In genomic region chr11:70202898-70203748, GRCh38 we compare ENCODE assay signal across 8 cellular contexts. TPM values are rescaled to one million over a fixed set of nuclear protein-coding genes. Genes with fewer than 3 reads are reported as not detected.
A peak's percentile ranks its signal among the peaks of the same experiment; 100 is the strongest.
DNase-seq lines count a peak whose midpoint lies in the region; ATAC-seq, FAIRE-seq and TF ChIP-seq lines count a peak whose summit lies in the region.

A gene with protein sequence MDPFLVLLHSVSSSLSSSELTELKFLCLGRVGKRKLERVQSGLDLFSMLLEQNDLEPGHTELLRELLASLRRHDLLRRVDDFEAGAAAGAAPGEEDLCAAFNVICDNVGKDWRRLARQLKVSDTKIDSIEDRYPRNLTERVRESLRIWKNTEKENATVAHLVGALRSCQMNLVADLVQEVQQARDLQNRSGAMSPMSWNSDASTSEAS (plus strand): TSS chr11:70203296. CDS start chr11:70203460, 164 bp downstream.

- 0 to 1% (median 0%) methylated on average over 66 to 91 of the region's 91 CpGs for WGBS in spleen, 5 donors

- POLR2A ChIA-PET in WTC11 (lab: Charles Lee) = interaction anchor here (0.6 to 1.5 kb wide), 3 partner anchors 9 to 270 kb away, joined by 4 to 5 read pairs (median 4); no protein-coding TSS in a partner anchor

- intact Hi-C loops in spleen (cut with DNase I; ENCODE audit: low total_unique reads) = no loop called here

- peak; percentile 59 for ATAC-seq in HG03095 (IDR thresholded peaks at IDR 0.05; ENCODE audit: unreplicated experiment)
- peak; percentile 61 for ATAC-seq in WTC11

- H3K4me3 ChIP-seq in bronchial epithelial cell (ENCODE audit: low read depth, low read length) (peak within 1 kb of the TSS; percentile 90), spleen (peak within 1 kb of the TSS; percentile 87 to 100 (median 97))

- peaks cover 55% of the 10 kb centered on the region for H3K4me1 Mint-ChIP-seq in WTC11

- no peak for FAIRE-seq in bronchial epithelial cell (lab: Jason Lieb, UNC)

- CTCF ChIA-PET in WTC11 (lab: Charles Lee) = interaction anchor here (0.7 to 2.3 kb wide), 6 partner anchors 23 to 290 kb away, joined by 3 to 10 read pairs (median 4); no protein-coding TSS in a partner anchor

- H3K27me3 ChIP-seq in bronchial epithelial cell (ENCODE audit: control insufficient read depth, insufficient read depth, low read length) (no peaks in the 10 kb centered on the region), spleen (replicated peaks in 1 of 7) (no peaks in the 10 kb centered on the region)

- peak within 1 kb of the TSS; percentile 88 for H3K4me3 Mint-ChIP-seq in WTC11

- H3K9me3 Mint-ChIP-seq in WTC11 = peaks cover 8% of the 10 kb centered on the region; the same call in 1 of the 2 replicates

- H3K4me1 ChIP-seq in spleen = peaks cover 20 to 58% (median 45%) of the 10 kb centered on the region in 6 donors

- TF ChIP-seq POLR2A in GM18526 (IDR thresholded peaks at IDR 0.05; ENCODE audit: extremely low read depth, insufficient read length) (peak; percentile 88), spleen (IDR thresholded peaks at IDR 0.05) (peak in 1 of 3 donors; percentile 11)

- TF ChIP-seq CTCF in WTC11 (IDR thresholded peaks at IDR 0.05) (no peak), bronchial epithelial cell (IDR thresholded peaks at IDR 0.05; ENCODE audit: insufficient read depth, low read length, severe bottlenecking) (no peak), spleen (IDR thresholded peaks at IDR 0.05 in 8 of 11, conservative IDR thresholded peaks at IDR 0.05 in 3 of 11) (peak in 1 of 11 experiments; percentile 28)

- peaks cover 30% of the 10 kb centered on the region for H3K36me3 Mint-ChIP-seq in WTC11

- H3K27ac Mint-ChIP-seq in WTC11 = peak within 1 kb of the TSS; percentile 92

- peak within 1 kb of the TSS; percentile 94 to 99 (median 98) for H3K27ac ChIP-seq in spleen

- DNase-seq in A172 (ENCODE audit: low spot score) (peak; percentile 93), NCI-H2227 (lab: John Stamatoyannopoulos, UW; ENCODE audit: unreplicated experiment) (peak; percentile 98), WTC11 (ENCODE audit: low spot score) (peak; percentile 84), bronchial epithelial cell (ENCODE audit: low read depth) (peak; percentile 89), inferior parietal cortex (ENCODE audit: extremely low spot score) (peak; percentile 95), spleen (peak; percentile 98)

- 0 out of 2 replicates have a peak, but pooled peaks cover 2% of the 10 kb centered on the region for H3K27me3 Mint-ChIP-seq in WTC11 (ENCODE audit: low read depth)

- H3K36me3 ChIP-seq in bronchial epithelial cell (ENCODE audit: control insufficient read depth, insufficient read depth, low read length) = peaks cover 16% of the 10 kb centered on the region
- H3K36me3 ChIP-seq in spleen = peaks cover 0 to 36% (median 27%) of the 10 kb centered on the region in 6 donors

- no peaks in the 10 kb centered on the region for H3K9me3 ChIP-seq in spleen

TF ChIP-seq in WTC11, 78 proteins besides CTCF, POLR2A, EP300 and RAD21 (continues in another document):
- TF ChIP-seq NFYB (CRISPR knock-in tag; conservative IDR thresholded peaks at IDR 0.05; ENCODE audit: low read depth) = no peak
- no peak for TF ChIP-seq RORB (CRISPR knock-in tag; IDR thresholded peaks at IDR 0.05)
- TF ChIP-seq CREB1 (CRISPR knock-in tag; IDR thresholded peaks at IDR 0.05) = no peak
- TF ChIP-seq TEAD4 (CRISPR knock-in tag; IDR thresholded peaks at IDR 0.05) = 0 out of 2 replicates have a peak, but pooled peaks have one; percentile 38
- TF ChIP-seq, protein P1, sequence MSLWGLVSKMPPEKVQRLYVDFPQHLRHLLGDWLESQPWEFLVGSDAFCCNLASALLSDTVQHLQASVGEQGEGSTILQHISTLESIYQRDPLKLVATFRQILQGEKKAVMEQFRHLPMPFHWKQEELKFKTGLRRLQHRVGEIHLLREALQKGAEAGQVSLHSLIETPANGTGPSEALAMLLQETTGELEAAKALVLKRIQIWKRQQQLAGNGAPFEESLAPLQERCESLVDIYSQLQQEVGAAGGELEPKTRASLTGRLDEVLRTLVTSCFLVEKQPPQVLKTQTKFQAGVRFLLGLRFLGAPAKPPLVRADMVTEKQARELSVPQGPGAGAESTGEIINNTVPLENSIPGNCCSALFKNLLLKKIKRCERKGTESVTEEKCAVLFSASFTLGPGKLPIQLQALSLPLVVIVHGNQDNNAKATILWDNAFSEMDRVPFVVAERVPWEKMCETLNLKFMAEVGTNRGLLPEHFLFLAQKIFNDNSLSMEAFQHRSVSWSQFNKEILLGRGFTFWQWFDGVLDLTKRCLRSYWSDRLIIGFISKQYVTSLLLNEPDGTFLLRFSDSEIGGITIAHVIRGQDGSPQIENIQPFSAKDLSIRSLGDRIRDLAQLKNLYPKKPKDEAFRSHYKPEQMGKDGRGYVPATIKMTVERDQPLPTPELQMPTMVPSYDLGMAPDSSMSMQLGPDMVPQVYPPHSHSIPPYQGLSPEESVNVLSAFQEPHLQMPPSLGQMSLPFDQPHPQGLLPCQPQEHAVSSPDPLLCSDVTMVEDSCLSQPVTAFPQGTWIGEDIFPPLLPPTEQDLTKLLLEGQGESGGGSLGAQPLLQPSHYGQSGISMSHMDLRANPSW (CRISPR knock-in tag; conservative IDR thresholded peaks at IDR 0.05; ENCODE audit: low read depth) = no peak
- TF ChIP-seq IRF2 (CRISPR knock-in tag; IDR thresholded peaks at IDR 0.05; ENCODE audit: borderline replicate concordance, low read depth) = no peak
- peak; percentile 11; the same call in 1 of the 2 replicates for TF ChIP-seq ARID4B (CRISPR knock-in tag; IDR thresholded peaks at IDR 0.05; ENCODE audit: borderline replicate concordance)
- TF ChIP-seq FOXP1 (CRISPR knock-in tag; IDR thresholded peaks at IDR 0.05; ENCODE audit: borderline replicate concordance) = peak; percentile 72; the same call in 1 of the 2 replicates
- TF ChIP-seq ZNF121 (CRISPR knock-in tag; IDR thresholded peaks at IDR 0.05) = no peak
- no peak for TF ChIP-seq JAZF1 (CRISPR knock-in tag; IDR thresholded peaks at IDR 0.05)
- no peak for TF ChIP-seq AR (CRISPR knock-in tag; IDR thresholded peaks at IDR 0.05)
- no peak for TF ChIP-seq ZNF232 (CRISPR knock-in tag; IDR thresholded peaks at IDR 0.05)
- TF ChIP-seq MXD4 (CRISPR knock-in tag; IDR thresholded peaks at IDR 0.05; ENCODE audit: borderline replicate concordance) = no peak
- TF ChIP-seq ZNF317 (CRISPR knock-in tag; IDR thresholded peaks at IDR 0.05; ENCODE audit: borderline replicate concordance, low read depth) = no peak; the same call in 1 of the 2 replicates
- 0 out of 2 replicates have a peak, but pooled peaks have one; percentile 25 for TF ChIP-seq NFE2L1 (CRISPR knock-in tag; IDR thresholded peaks at IDR 0.05)
- TF ChIP-seq ZNF219 (CRISPR knock-in tag; IDR thresholded peaks at IDR 0.05; ENCODE audit: borderline replicate concordance) = no peak

RNA-seq across cellular contexts. Expression of the gene that starts here (rescaled TPM):
- total RNA-seq in A172 (2014; rRNA removed; shearing (Covaris generic)) = 66.0 and 69.0 TPM in 2 replicates
- 49.0 to 58.6 TPM (median 53.9 TPM) in 3 replicates for total RNA-seq in WTC11 (2021)
- total RNA-seq in bronchial epithelial cell = 32.4 and 52.1 TPM in 2 replicates
- 10 to 100 TPM; 20.0 to 28.8 (median 23.1) TPM for total RNA-seq in spleen
- polyA plus RNA-seq in spleen = 10 to 100 TPM; 11.3 to 24.9 (median 17.3) TPM

Comparison
In these comparisons a context has a peak if more than half of its experiments do, and no peak if none do; other contexts are left out.
1. Peak in every context shown above with its lines: DNase-seq, ATAC-seq, H3K4me3 ChIP-seq and H3K27ac ChIP-seq.